18 cellular contexts compared by ENCODE assay signal in the genomic region with DNA sequence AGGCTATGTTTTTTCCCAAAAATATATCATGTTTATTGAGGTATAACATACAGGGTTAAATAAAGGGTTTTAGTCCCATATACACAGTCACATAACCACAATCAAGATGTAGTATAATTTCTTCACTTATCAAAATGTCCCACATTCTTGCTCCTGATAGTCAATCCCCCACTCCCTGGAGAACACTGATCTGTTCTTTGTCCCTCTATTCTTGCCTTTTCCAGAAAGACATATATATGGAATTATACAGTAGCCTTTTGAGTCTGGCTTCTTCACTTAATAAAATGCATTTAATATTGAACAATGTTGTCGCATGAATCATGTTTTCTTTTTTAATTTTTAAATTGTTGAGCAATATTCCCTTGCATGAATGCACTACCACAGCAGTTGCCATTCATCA.
DNase-seq lines count a peak whose midpoint lies in the region; FAIRE-seq and TF ChIP-seq lines count a peak whose summit lies in the region.
"Had no signal": no experiment of that assay in that cellular context is flagged by ENCODE, and none has a peak within 500 bp of the region (broad histone marks: within the 10 kb centered on the region; RNA-seq: fewer than 3 reads in every experiment).

No MANE protein-coding gene starts in this region.

- POLR2A ChIA-PET in RWPE1 (lab: Yijun Ruan, JAX; ENCODE audit: low non-redundant PET), result no interaction called here

- TF ChIP-seq CTCF in bronchial epithelial cell (IDR thresholded peaks at IDR 0.05; ENCODE audit: insufficient read depth, low read length, severe bottlenecking) (no peak), fibroblast of pulmonary artery (IDR thresholded peaks at IDR 0.05; ENCODE audit: low read length, missing control alignments) (no peak), RWPE1 (conservative IDR thresholded peaks at IDR 0.05; ENCODE audit: low read depth) (no peak)

- H3K27ac ChIP-seq in RWPE1, result no peak overlapping the region
- H3K27ac ChIP-seq: BLaER1, C4-2B, GM23248 had no signal

- no peaks in the 10 kb centered on the region for H3K27me3 ChIP-seq in bronchial epithelial cell (ENCODE audit: control insufficient read depth, insufficient read depth, low read length)
- H3K27me3 ChIP-seq: BLaER1 had no signal

- FAIRE-seq in bronchial epithelial cell (lab: Jason Lieb, UNC), result no peak
- FAIRE-seq: G401.6, GM12892, H1 had no signal

- DNase-seq in OCI-M1 (lab: John Stamatoyannopoulos, UW) (peak; percentile 4), bronchial epithelial cell (ENCODE audit: low read depth) (peak; percentile 2), fibroblast of pulmonary artery (ENCODE audit: low read depth) (peak; percentile 34), RWPE1 (ENCODE audit: low spot score) (no peak), GM19240 (ENCODE audit: insufficient read length, low spot score) (no peak), AG08396 (ENCODE audit: low spot score) (no peak)
- DNase-seq: Caco-2; CD4-positive, CD25-positive, alpha-beta regulatory T cell; CD8-positive, alpha-beta T cell; DMS153; DND-41; GM23248; H7 had no signal

- H3K4me3 ChIP-seq in bronchial epithelial cell (ENCODE audit: low read depth, low read length) (no peak overlapping the region), fibroblast of pulmonary artery (replicated peaks; ENCODE audit: low read depth, low read length) (no peak overlapping the region)
- H3K4me3 ChIP-seq: BLaER1, GM23248 had no signal

- CTCF ChIA-PET in RWPE1 (lab: Yijun Ruan, JAX), result no interaction called here

- H3K36me3 ChIP-seq in bronchial epithelial cell (ENCODE audit: control insufficient read depth, insufficient read depth, low read length), result no peaks in the 10 kb centered on the region
- H3K36me3 ChIP-seq: BLaER1 had no signal

Comparison
In these comparisons a context has a peak if more than half of its experiments do, and no peak if none do; other contexts are left out.
1. DNase-seq: peak in OCI-M1 (single experiment), bronchial epithelial cell (single experiment) and fibroblast of pulmonary artery (single experiment); none in RWPE1 (single experiment), GM19240 (single experiment) and AG08396 (single experiment).